ENCODE assay signal across 21 cellular contexts in the genomic region with DNA sequence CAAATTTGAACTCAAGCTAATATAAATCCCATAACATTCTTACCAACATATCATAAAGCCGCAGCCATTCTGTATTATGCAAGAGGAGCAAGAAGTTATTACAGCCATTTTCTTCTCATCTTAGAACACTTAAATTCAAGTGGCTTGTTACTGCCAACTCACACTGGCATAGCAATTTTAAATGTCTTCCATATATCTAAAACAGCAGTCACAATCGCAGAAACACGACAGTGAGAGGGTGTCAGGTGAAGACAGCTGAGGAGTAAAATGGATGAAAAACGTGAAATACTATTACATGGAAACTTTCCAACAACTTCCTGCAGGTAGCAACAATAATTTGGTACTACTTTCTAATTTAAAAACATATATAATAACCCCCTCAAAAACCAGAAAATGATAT. TPM values are rescaled to one million over a fixed set of nuclear protein-coding genes. Genes with fewer than 3 reads are reported as not detected.
A peak's percentile ranks its signal among the peaks of the same experiment; 100 is the strongest.
DNase-seq lines count a peak whose midpoint lies in the region; ATAC-seq and TF ChIP-seq lines count a peak whose summit lies in the region.
"Had no signal": no experiment of that assay in that cellular context is flagged by ENCODE, and none has a peak within 500 bp of the region (broad histone marks: within the 10 kb centered on the region; RNA-seq: fewer than 3 reads in every experiment).

No MANE protein-coding gene starts in this region.

- H3K36me3 Mint-ChIP-seq in H9 (ENCODE audit: insufficient read depth in 1 of 3, low read depth in 3 of 3) (peaks cover 0 to 4% (median 0%) of the 10 kb centered on the region in 3 experiments; a peak in 1 of 7 replicates), T-helper 17 cell (ENCODE audit: low read depth) (no peaks in the 10 kb centered on the region)

- H3K27ac Mint-ChIP-seq in H9 (peak overlapping the region in 2 of 3 experiments; percentile 26 to 92; a peak in 3 of 7 replicates), T-helper 17 cell (peak overlapping the region; percentile 14)
- H3K27ac Mint-ChIP-seq: CD8-positive, alpha-beta T cell; IgD-negative memory B cell had no signal

- H3K9me3 Mint-ChIP-seq in H9: no peaks in the 10 kb centered on the region
- H3K9me3 Mint-ChIP-seq: CD8-positive, alpha-beta T cell; IgD-negative memory B cell had no signal

- H2AFZ ChIP-seq in H9 (ENCODE audit: low read length): no peak overlapping the region
- no peak overlapping the region for H2AFZ ChIP-seq in trophoblast cell (ENCODE audit: insufficient read depth, low read length, poor library complexity)
- H2AFZ ChIP-seq: GM23248 had no signal

- H3T11ph ChIP-seq in H9 (ENCODE audit: low read length): no peak overlapping the region

- H3K4ac ChIP-seq in H9 (ENCODE audit: low read depth, low read length) (no peak overlapping the region), trophoblast cell (ENCODE audit: low read depth, low read length) (peak overlapping the region; percentile 24)

- no peak overlapping the region for H3K4me3 Mint-ChIP-seq in H9
- no peak overlapping the region for H3K4me3 Mint-ChIP-seq in T-helper 17 cell
- H3K4me3 Mint-ChIP-seq: CD8-positive, alpha-beta T cell had no signal

- H4K91ac ChIP-seq in H9 (ENCODE audit: insufficient read length, low read depth, low read length) (no peak overlapping the region), trophoblast cell (ENCODE audit: low read depth, low read length) (no peak overlapping the region)

- no peak overlapping the region for H4K5ac ChIP-seq in H9 (ENCODE audit: insufficient read length, low read depth, low read length)

- H3K27me3 Mint-ChIP-seq in H9 (ENCODE audit: low read depth) (no peaks in the 10 kb centered on the region), T-helper 17 cell (no peaks in the 10 kb centered on the region)
- H3K27me3 Mint-ChIP-seq: IgD-negative memory B cell had no signal

- H3K18ac ChIP-seq in H9 (ENCODE audit: insufficient read length, low read depth, low read length) (no peak overlapping the region), trophoblast cell (ENCODE audit: low read length) (no peak overlapping the region)

- H3K23ac ChIP-seq in H9 (ENCODE audit: insufficient read length, low read depth, low read length) (no peak overlapping the region), trophoblast cell (ENCODE audit: low read length) (no peak overlapping the region)

- no peaks in the 10 kb centered on the region for H4K20me1 ChIP-seq in H9 (ENCODE audit: control insufficient read depth, insufficient read depth, insufficient read length)

- no peak overlapping the region for H2BK12ac ChIP-seq in H9 (ENCODE audit: insufficient read length, low read depth, low read length)
- no peak overlapping the region for H2BK12ac ChIP-seq in trophoblast cell (ENCODE audit: low read length)

- no peak overlapping the region for H3K27ac ChIP-seq in H9 (ENCODE audit: insufficient read length, low read depth, low read length)
- no peak overlapping the region for H3K27ac ChIP-seq in trophoblast cell (ENCODE audit: low read depth, low read length)
- H3K27ac ChIP-seq: 22Rv1; BLaER1 treated with 17β-estradiol and CSF1 and Interleukin-3, amounts not matched to agents 10 nM and 100 nM; GM23248 had no signal

- H3K36me3 ChIP-seq in trophoblast cell (ENCODE audit: control insufficient read depth in 1 of 2, insufficient read depth in 2 of 2, low read length in 2 of 2): peaks cover 0 to 1% of the 10 kb centered on the region in 2 experiments

- no peak overlapping the region for H3K14ac ChIP-seq in H9 (ENCODE audit: insufficient read depth, low read length)
- H3K14ac ChIP-seq in trophoblast cell (ENCODE audit: low read length): no peak overlapping the region

- H3K9me3 ChIP-seq in H9 (ENCODE audit: control insufficient read depth, low read depth, low read length) (no peaks in the 10 kb centered on the region), T-helper 17 cell (ENCODE audit: control insufficient read depth, low read length, poor library complexity, severe bottlenecking) (no peaks in the 10 kb centered on the region), trophoblast cell (ENCODE audit: insufficient read depth, low read depth, low read length) (no peaks in the 10 kb centered on the region)
- H3K9me3 ChIP-seq: BLaER1 treated with 17β-estradiol and CSF1 and Interleukin-3, amounts not matched to agents 10 nM and 100 nM had no signal

- no peak overlapping the region for H2BK20ac ChIP-seq in H9 (ENCODE audit: low read depth, low read length, poor library complexity, severe bottlenecking)

- H3K79me2 ChIP-seq in H9 (ENCODE audit: insufficient read depth, low read length): peaks cover 38% of the 10 kb centered on the region
- H3K79me2 ChIP-seq in trophoblast cell (ENCODE audit: control insufficient read depth, insufficient read depth, low read length, poor library complexity): peaks cover 3% of the 10 kb centered on the region

- no peak overlapping the region for H2BK120ac ChIP-seq in H9 (ENCODE audit: low read depth, low read length, poor library complexity, severe bottlenecking)
- no peak overlapping the region for H2BK120ac ChIP-seq in trophoblast cell (ENCODE audit: insufficient read depth, low read length, poor library complexity)

- no CpG with 5 or more reads among the region's 4 CpGs for WGBS in H9 (ENCODE audit: extremely low coverage, insufficient read length, low lambda C conversion rate)
- no CpG with 5 or more reads among the region's 4 CpGs for WGBS in trophoblast cell (ENCODE audit: extremely low coverage, insufficient coverage, insufficient read length)

- H3K23me2 ChIP-seq in H9 (ENCODE audit: insufficient read length, low read depth, low read length, poor library complexity, severe bottlenecking): no peaks in the 10 kb centered on the region

- H3K27me3 ChIP-seq in H9 (ENCODE audit: insufficient read depth, low read length) (no peaks in the 10 kb centered on the region), trophoblast cell (ENCODE audit: insufficient read depth, low read length) (no peaks in the 10 kb centered on the region)
- H3K27me3 ChIP-seq: BLaER1 treated with 17β-estradiol and CSF1 and Interleukin-3, amounts not matched to agents 10 nM and 100 nM had no signal

- H2BK5ac ChIP-seq in H9 (ENCODE audit: insufficient read length, low read length) (no peak overlapping the region), trophoblast cell (ENCODE audit: low read depth, low read length, poor library complexity) (no peak overlapping the region)

- H3K4me1 ChIP-seq in H9 (ENCODE audit: insufficient read depth, low read length): peaks cover 5% of the 10 kb centered on the region; the same call in 1 of the 2 replicates
- H3K4me1 ChIP-seq in trophoblast cell (ENCODE audit: control insufficient read depth in 1 of 2, insufficient read depth in 2 of 2, low read length in 2 of 2): no peaks in the 10 kb centered on the region

- peaks cover 41 to 45% of the 10 kb centered on the region in 2 experiments for H3K4me1 Mint-ChIP-seq in H9
- H3K4me1 Mint-ChIP-seq in T-helper 17 cell: peaks cover 65% of the 10 kb centered on the region

- ATAC-seq in T-helper 17 cell (no peak), HG03045 (IDR thresholded peaks at IDR 0.05; ENCODE audit: unreplicated experiment) (no peak)
- ATAC-seq: CD8-positive, alpha-beta T cell had no signal

- DNase-seq in DMS79 treated with DMSO at 0.1 percent for 48 hours (lab: John Stamatoyannopoulos, UW) (peak; percentile 9), DMS79 (lab: John Stamatoyannopoulos, UW) (no peak), H9 (no peak), T-helper 17 cell (no peak), trophoblast cell (no peak), A172 (ENCODE audit: low spot score) (no peak), EL (no peak)
- DNase-seq: CD8-positive, alpha-beta T cell; GDM1; GM23248; HCEC 1CT; NCI-H1092; NCI-H1436; NCI-H2029; NCI-H2171; NCI-H446; Right ventricle myocardium superior had no signal

- no peak overlapping the region for H3K4me3 ChIP-seq in trophoblast cell (ENCODE audit: low read depth, low read length)
- H3K4me3 ChIP-seq: BLaER1 treated with 17β-estradiol and CSF1 and Interleukin-3, amounts not matched to agents 10 nM and 100 nM; GM23248 had no signal

- no peak overlapping the region for H3K56ac ChIP-seq in H9 (ENCODE audit: insufficient read length, low read depth, low read length)

- H3K4me2 ChIP-seq in H9 (ENCODE audit: insufficient read depth, insufficient read length, low read length) (no peak overlapping the region), trophoblast cell (ENCODE audit: low read length) (no peak overlapping the region)
- H3K4me2 ChIP-seq: BLaER1 treated with 17β-estradiol and CSF1 and Interleukin-3, amounts not matched to agents 10 nM and 100 nM had no signal

- no peak overlapping the region for H2AK5ac ChIP-seq in H9 (ENCODE audit: insufficient read length, low read length)
- H2AK5ac ChIP-seq in trophoblast cell (ENCODE audit: low read length): no peak overlapping the region

- no peak overlapping the region for H3K9ac ChIP-seq in H9 (ENCODE audit: extremely low read depth, insufficient read length, low read length)
- H3K9ac ChIP-seq in trophoblast cell (ENCODE audit: low read length): no peak overlapping the region
- H3K9ac ChIP-seq: BLaER1 treated with 17β-estradiol and CSF1 and Interleukin-3, amounts not matched to agents 10 nM and 100 nM; GM23248 had no signal

- H4K12ac ChIP-seq in trophoblast cell (ENCODE audit: low read depth, low read length): no peak overlapping the region

- H3K79me1 ChIP-seq in H9 (ENCODE audit: insufficient read depth, low read depth, low read length, poor library complexity, severe bottlenecking): peaks cover 4% of the 10 kb centered on the region
- no peaks in the 10 kb centered on the region for H3K79me1 ChIP-seq in trophoblast cell (ENCODE audit: low read length)

- TF ChIP-seq CTCF in H9 (conservative IDR thresholded peaks at IDR 0.05): no peak

- H4K8ac ChIP-seq in H9 (replicated peaks; ENCODE audit: insufficient read length, low read depth, low read length): no peak overlapping the region
- H4K8ac ChIP-seq in trophoblast cell (ENCODE audit: low read depth, low read length): no peak overlapping the region

- no peak overlapping the region for H2BK15ac ChIP-seq in H9 (ENCODE audit: low read depth, low read length)

RNA-seq across cellular contexts. Expression of gene PPP3R1, which starts 17.9 kb away (rescaled TPM):
- total RNA-seq in H9 (2021): 71.8 and 74.2 TPM in 2 replicates
- 10 to 100 TPM; 60.3 to 83.9 TPM for total RNA-seq in T-helper 17 cell
- polyA plus RNA-seq in trophoblast cell (2013): 42.2 and 43.4 TPM in 2 replicates
- total RNA-seq in A172 (2014; rRNA removed; shearing (Covaris generic)): 18.0 and 24.5 TPM in 2 replicates
